ENCODE assay signal across 8 cellular contexts in genomic region chr6:155327326-155328073, GRCh38. TPM values are rescaled to one million over a fixed set of nuclear protein-coding genes. Genes with fewer than 3 reads are reported as not detected.
DNase-seq lines count a peak whose midpoint lies in the region; ATAC-seq and TF ChIP-seq lines count a peak whose summit lies in the region.

No MANE protein-coding gene starts in this region.

- intact Hi-C loops in CD14-positive monocyte (cut with micrococcal nuclease): loop anchor here (2.0 to 10.0 kb wide), 4 partner anchors 97 to 1360 kb away; no protein-coding TSS in a partner anchor

- H3K9me3 ChIP-seq in RWPE2 (ENCODE audit: severe bottlenecking): no peaks in the 10 kb centered on the region

- peak overlapping the region in 4 of 7 donors; percentile 0 to 33 (median 29) for H3K27ac Mint-ChIP-seq in CD14-positive monocyte

- TF ChIP-seq CTCF in CD14-positive monocyte (IDR thresholded peaks at IDR 0.05): peak; percentile 86
- TF ChIP-seq CTCF in GM20000 (IDR thresholded peaks at IDR 0.05; ENCODE audit: extremely low read depth, missing control alignments): peak; percentile 41
- peak; percentile 89 for TF ChIP-seq CTCF in RWPE2 (IDR thresholded peaks at IDR 0.05; ENCODE audit: poor library complexity, severe bottlenecking)

- peaks cover 0 to 5% (median 0%) of the 10 kb centered on the region in 3 donors for H3K27me3 Mint-ChIP-seq in CD14-positive monocyte (ENCODE audit: low read depth in 3 of 3)

- no peaks in the 10 kb centered on the region for H3K9me3 Mint-ChIP-seq in CD14-positive monocyte

- H3K36me3 Mint-ChIP-seq in CD14-positive monocyte: no peaks in the 10 kb centered on the region

- no peaks in the 10 kb centered on the region for H3K27me3 ChIP-seq in RWPE2 (ENCODE audit: insufficient read depth, poor library complexity, severe bottlenecking)

- H3K4me1 ChIP-seq in RWPE2 (ENCODE audit: insufficient read depth, poor library complexity, severe bottlenecking): no peaks in the 10 kb centered on the region

- no peak overlapping the region for H3K4me3 ChIP-seq in RWPE2 (ENCODE audit: severe bottlenecking)

- H3K36me3 ChIP-seq in RWPE2 (ENCODE audit: low read depth): no peaks in the 10 kb centered on the region

- DNase-seq in CD14-positive monocyte (ENCODE audit: low spot score) (no peak), GM20000 (ENCODE audit: low spot score) (no peak), KG1 (lab: John Stamatoyannopoulos, UW) (peak; percentile 68), RWPE2 (ENCODE audit: low spot score) (no peak), germinal center (ENCODE audit: low spot score) (peak; percentile 15), putamen (ENCODE audit: low spot score) (peak; percentile 56), GM19238 (ENCODE audit: insufficient read length, low spot score) (no peak)
- peak; percentile 84 for DNase-seq in activated effector memory CD4-positive, alpha-beta T cell treated with anti-CD3 and anti-CD28 coated beads, Interleukin-2, amount 50 U/mL, for 16 hours

- ATAC-seq in RWPE2 (ENCODE audit: low read depth): peak; percentile 42; the same call in 2 of the 3 replicates

- H3K27ac ChIP-seq in RWPE2 (ENCODE audit: poor library complexity, severe bottlenecking): no peak overlapping the region

- no peak overlapping the region for H3K4me3 Mint-ChIP-seq in CD14-positive monocyte

- peaks cover 2% of the 10 kb centered on the region for H3K4me1 Mint-ChIP-seq in CD14-positive monocyte

RNA-seq across cellular contexts. Expression of gene TFB1M, which starts 13.2 kb away (rescaled TPM):
- polyA plus RNA-seq in CD14-positive monocyte: 1 to 10 TPM; 4.8 to 5.4 TPM

Comparison
In these comparisons a context has a peak if more than half of its experiments do, and no peak if none do; other contexts are left out.
1. DNase-seq: peak in KG1 (single experiment), activated effector memory CD4-positive, alpha-beta T cell treated with anti-CD3 and anti-CD28 coated beads, Interleukin-2, amount 50 U/mL, for 16 hours (single experiment), germinal center (single experiment) and putamen (single experiment); none in CD14-positive monocyte (single experiment), GM20000 (single experiment), RWPE2 (single experiment) and GM19238 (single experiment).
2. Peak in every context shown above with its lines, with median percentiles within 50 percentile points of each other: CTCF ChIP-seq.